In the genomic region with DNA sequence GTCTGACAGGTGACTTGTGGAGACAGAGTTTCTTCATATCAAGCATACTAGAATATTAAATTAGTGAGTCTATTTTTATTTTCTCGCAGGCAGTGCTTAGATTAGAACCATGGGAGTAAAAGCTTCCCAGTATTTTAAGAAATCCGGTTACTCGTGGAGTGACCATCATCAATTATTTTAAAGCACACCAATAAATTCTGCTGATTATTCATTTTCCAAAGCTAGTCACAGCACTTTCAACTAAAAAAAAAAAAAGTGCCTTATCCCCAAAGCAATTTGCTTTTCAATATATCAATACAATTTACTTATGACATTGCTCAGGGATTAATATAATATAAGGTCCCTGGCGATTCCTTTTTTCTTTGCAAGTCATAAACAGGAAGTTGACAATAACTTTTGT, we compare ENCODE assay signal across 9 cellular contexts. TPM values are rescaled to one million over a fixed set of nuclear protein-coding genes. Genes with fewer than 3 reads are reported as not detected.
"Had no signal": no experiment of that assay in that cellular context is flagged by ENCODE, and none has a peak within 500 bp of the region (broad histone marks: within the 10 kb centered on the region; RNA-seq: fewer than 3 reads in every experiment).

No MANE protein-coding gene starts in this region.

- H3K4me3 ChIP-seq: GM12878 had no signal

- FAIRE-seq: G401.6, GM12878, GM12891, GM12892, GM18507, GM19239 had no signal

- ATAC-seq: GM12878 had no signal

- DNase-seq: GDM1, GF-D8 had no signal

RNA-seq across cellular contexts. Expression of a gene that starts 26.3 kb away (rescaled TPM):
- total RNA-seq: G401, GM12878 had no signal
- polyA plus RNA-seq: GM12878 had no signal
